Comparison of ENCODE assay signal across 7 cellular contexts in genomic region chr1:200062143-200062542, GRCh38.
"Had no signal": no experiment of that assay in that cellular context is flagged by ENCODE, and none has a peak within 500 bp of the region (broad histone marks: within the 10 kb centered on the region; RNA-seq: fewer than 3 reads in every experiment).

No MANE protein-coding gene starts in this region.

- H3K4me3 ChIP-seq: GM23338 had no signal

- FAIRE-seq: H1, H54, HTR-8/SVneo had no signal

- H3K9me3 Mint-ChIP-seq: GM23338, H9 had no signal

- ATAC-seq: GM23338 had no signal

- DNase-seq: H9, HCEC 1CT had no signal

- H3K36me3 Mint-ChIP-seq: IgD-negative memory B cell had no signal

- H2AFZ ChIP-seq: GM23338 had no signal

- H3K4me3 Mint-ChIP-seq: GM23338, H9, IgD-negative memory B cell had no signal

- H3K4me2 ChIP-seq: GM23338 had no signal

- H3K4me1 Mint-ChIP-seq: GM23338, H9, IgD-negative memory B cell had no signal

- H3K27ac Mint-ChIP-seq: GM23338, H9, IgD-negative memory B cell had no signal
